ENCODE assay signal across 16 cellular contexts in genomic region chr9:26677965-26678745, GRCh38.
"Had no signal": no experiment of that assay in that cellular context is flagged by ENCODE, and none has a peak within 500 bp of the region (broad histone marks: within the 10 kb centered on the region; RNA-seq: fewer than 3 reads in every experiment).

No MANE protein-coding gene starts in this region.

- H3K4me3 ChIP-seq: gastrocnemius medialis, heart right ventricle, mucosa of descending colon, tibial artery, uterus had no signal

- H3K36me3 ChIP-seq: gastrocnemius medialis, heart right ventricle, tibial artery, uterus had no signal

- DNase-seq: activated CD4-positive, alpha-beta T cell treated with anti-CD3 and anti-CD28 coated beads, Interleukin-2, amount 50 U/mL, for 1 hour; activated naive CD4-positive, alpha-beta T cell; activated naive CD8-positive, alpha-beta T cell treated with anti-CD3 and anti-CD28 coated beads, Interleukin-2, amount 10 ng/mL, durations not matched to agents 7 days and 5 days; activated T-cell treated with anti-CD3 and anti-CD28 coated beads for 4 hours; aorta; gastrocnemius medialis; heart right ventricle; mucosa of descending colon; naive thymus-derived CD4-positive, alpha-beta T cell; retina; stimulated activated CD4-positive, alpha-beta T cell treated with anti-CD3 and anti-CD28 coated beads, Interleukin-4, amount 100 ng/mL, for 1 hour; stimulated activated naive CD4-positive, alpha-beta T cell; tibial artery; uterus had no signal

- H3K27me3 ChIP-seq: gastrocnemius medialis, tibial artery, uterus had no signal

- H3K9me3 ChIP-seq: gastrocnemius medialis, heart right ventricle, mucosa of descending colon, tibial artery, uterus had no signal

- H3K27ac ChIP-seq: gastrocnemius medialis, heart right ventricle, tibial artery, uterus had no signal

- H3K4me1 ChIP-seq: gastrocnemius medialis, heart right ventricle, tibial artery, uterus had no signal

- ATAC-seq: activated CD4-positive, CD25-positive, alpha-beta regulatory T cell treated with anti-CD3 and anti-CD28 coated beads, Interleukin-2, amount 50 U/mL, for 24 hours; gastrocnemius medialis; heart right ventricle; left lobe of liver; mucosa of descending colon; naive thymus-derived CD4-positive, alpha-beta T cell had no signal
